1 cellular context compared by ENCODE assay signal in the genomic region with DNA sequence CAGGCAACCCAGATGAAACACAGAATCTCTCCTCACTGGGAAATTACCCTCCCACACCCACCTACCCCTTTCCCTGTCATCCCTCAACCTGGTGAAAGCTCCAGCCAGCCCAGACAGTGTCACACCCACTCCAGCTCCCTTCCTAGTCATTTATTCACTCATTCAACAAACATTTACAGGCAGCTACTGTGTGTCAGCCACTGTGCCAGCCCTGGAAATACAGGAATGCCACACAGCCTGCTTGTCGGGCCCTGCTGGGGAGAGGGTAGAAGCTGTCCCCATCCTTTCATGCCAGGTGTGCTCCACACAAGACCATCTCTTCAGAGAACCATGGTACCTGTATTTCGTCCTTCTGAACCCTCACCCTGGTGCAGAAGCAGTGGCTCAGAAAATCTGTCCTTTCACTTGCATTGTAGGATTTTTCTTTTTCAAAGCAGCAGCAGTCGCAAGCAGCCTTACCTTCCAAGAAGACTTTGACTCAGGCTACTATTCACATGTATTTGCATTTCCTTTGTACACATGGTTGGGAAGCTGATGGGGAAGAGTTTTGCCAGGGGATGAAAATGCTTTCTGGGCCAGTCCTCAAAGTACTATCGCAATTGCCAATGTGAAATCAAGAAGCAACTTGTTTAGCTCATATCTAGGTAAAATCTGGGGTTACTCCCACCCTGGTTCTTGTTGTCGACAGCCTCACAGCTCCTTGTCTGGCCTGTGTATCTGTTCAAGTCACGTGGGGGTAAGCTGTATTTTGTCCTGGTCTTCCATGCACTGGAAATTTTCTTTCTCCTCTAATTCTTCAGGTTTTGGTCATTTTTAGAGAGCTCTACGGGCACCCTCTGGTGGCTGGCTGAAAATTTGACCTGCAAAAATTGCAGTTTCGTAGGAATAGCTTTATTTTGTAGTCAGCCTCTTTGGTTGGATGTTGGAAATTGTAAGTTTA.
TF ChIP-seq lines count a peak whose summit lies in the region.

No MANE protein-coding gene starts in this region.

TF ChIP-seq in IMR-90, 13 proteins besides CTCF, POLR2A, EP300 and RAD21:
- TF ChIP-seq SMC3 (IDR thresholded peaks at IDR 0.05; ENCODE audit: low read depth, low read length) (peak; percentile 63), MAFK (IDR thresholded peaks at IDR 0.05; ENCODE audit: low read depth, low read length) (no peak)
- TF ChIP-seq, protein P1, sequence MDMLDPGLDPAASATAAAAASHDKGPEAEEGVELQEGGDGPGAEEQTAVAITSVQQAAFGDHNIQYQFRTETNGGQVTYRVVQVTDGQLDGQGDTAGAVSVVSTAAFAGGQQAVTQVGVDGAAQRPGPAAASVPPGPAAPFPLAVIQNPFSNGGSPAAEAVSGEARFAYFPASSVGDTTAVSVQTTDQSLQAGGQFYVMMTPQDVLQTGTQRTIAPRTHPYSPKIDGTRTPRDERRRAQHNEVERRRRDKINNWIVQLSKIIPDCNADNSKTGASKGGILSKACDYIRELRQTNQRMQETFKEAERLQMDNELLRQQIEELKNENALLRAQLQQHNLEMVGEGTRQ (IDR thresholded peaks at IDR 0.05; ENCODE audit: low read depth, low read length): peak; percentile 51; the same call in 1 of the 2 replicates
